2 cellular contexts compared by ENCODE assay signal in genomic region chr7:1059200-1060091, GRCh38.
A peak's percentile ranks its signal among the peaks of the same experiment; 100 is the strongest.
TF ChIP-seq lines count a peak whose summit lies in the region.

No MANE protein-coding gene starts in this region.

TF ChIP-seq in HCT116, 20 proteins besides CTCF, POLR2A, EP300 and RAD21:
- TF ChIP-seq POLR2AphosphoS5 (IDR thresholded peaks at IDR 0.05; ENCODE audit: low read depth, low read length) (no peak), SIN3A (IDR thresholded peaks at IDR 0.05; ENCODE audit: low read depth) (no peak), ZNF274 (IDR thresholded peaks at IDR 0.05; ENCODE audit: low read depth, low read length) (no peak), FOSL1 (IDR thresholded peaks at IDR 0.05; ENCODE audit: low read depth) (no peak), SRF (IDR thresholded peaks at IDR 0.05; ENCODE audit: low read depth) (no peak), YY1 (IDR thresholded peaks at IDR 0.05; ENCODE audit: extremely low read depth, insufficient replicate concordance, low read depth, low read length) (no peak), EZH2phosphoT487 (IDR thresholded peaks at IDR 0.05; ENCODE audit: borderline replicate concordance) (no peak), ZBTB33 (IDR thresholded peaks at IDR 0.05; ENCODE audit: extremely low read depth, insufficient replicate concordance, low read length) (no peak), ELF1 (IDR thresholded peaks at IDR 0.05; ENCODE audit: borderline replicate concordance, low read depth) (no peak), ZFX (IDR thresholded peaks at IDR 0.05) (no peak)

TF ChIP-seq in K562, 482 proteins besides CTCF, POLR2A, EP300 and RAD21:
- TF ChIP-seq ZBTB7A (IDR thresholded peaks at IDR 0.05; ENCODE audit: borderline replicate concordance, control insufficient read depth, low read depth, low read length), result peak; percentile 54; the same call in 1 of the 2 replicates
- TF ChIP-seq SMARCA5 (IDR thresholded peaks at IDR 0.05), result no peak
- 0 out of 2 replicates have a peak, but pooled peaks have one; percentile 9 for TF ChIP-seq FOSL1 (tag; conservative IDR thresholded peaks at IDR 0.05)
- TF ChIP-seq ZEB2 (IDR thresholded peaks at IDR 0.05), result peak; percentile 80
- peak; percentile 23; the same call in 1 of the 2 replicates for TF ChIP-seq SP1 (CRISPR knock-in tag; IDR thresholded peaks at IDR 0.05)
- no peak for TF ChIP-seq ZNF184 (CRISPR knock-in tag; IDR thresholded peaks at IDR 0.05)
- peak; percentile 33; the same call in 1 of the 2 replicates for TF ChIP-seq TFAP4 (CRISPR knock-in tag; IDR thresholded peaks at IDR 0.05; ENCODE audit: borderline replicate concordance)
- TF ChIP-seq FOXK1 (CRISPR knock-in tag; IDR thresholded peaks at IDR 0.05; ENCODE audit: borderline replicate concordance), result no peak
- no peak for TF ChIP-seq FOXA3 (CRISPR knock-in tag; conservative IDR thresholded peaks at IDR 0.05 in 1 of 2, IDR thresholded peaks at IDR 0.05 in 1 of 2)
- TF ChIP-seq PHF21A (IDR thresholded peaks at IDR 0.05; ENCODE audit: borderline replicate concordance, low read depth), result peak; percentile 51; the same call in 1 of the 2 replicates
